26 cellular contexts compared by ENCODE assay signal in genomic region chr12:21850419-21850818, GRCh38.
"Had no signal": no experiment of that assay in that cellular context is flagged by ENCODE, and none has a peak within 500 bp of the region (broad histone marks: within the 10 kb centered on the region; RNA-seq: fewer than 3 reads in every experiment).

No MANE protein-coding gene starts in this region.

- ATAC-seq: activated CD4-positive, CD25-positive, alpha-beta regulatory T cell treated with anti-CD3 and anti-CD28 coated beads, Interleukin-2, amount 50 U/mL, for 24 hours; activated CD8-positive, alpha-beta T cell treated with anti-CD3 and anti-CD28 coated beads, Interleukin-2, amount 10 ng/mL, durations not matched to agents 7 days and 5 days; body of pancreas; K562; Panc1 had no signal

- H3K4me3 Mint-ChIP-seq: activated CD8-positive, alpha-beta T cell treated with anti-CD3 and anti-CD28 coated beads, Interleukin-2, amount 10 ng/mL, durations not matched to agents 7 days and 5 days; activated naive CD8-positive, alpha-beta T cell treated with anti-CD3 and anti-CD28 coated beads, Interleukin-2, amount 10 ng/mL, durations not matched to agents 7 days and 5 days; T-helper 1 cell treated with Interleukin-12 subunit alpha and Interleukin-12 subunit beta and Interleukin-4 antibody, amounts not matched to agents 30 μg/mL and 1 μg/mL, for 36 hours had no signal

- H3K4me1 Mint-ChIP-seq: activated naive CD8-positive, alpha-beta T cell treated with anti-CD3 and anti-CD28 coated beads, Interleukin-2, amount 10 ng/mL, durations not matched to agents 7 days and 5 days had no signal

- H3K27ac Mint-ChIP-seq: activated CD8-positive, alpha-beta T cell treated with anti-CD3 and anti-CD28 coated beads, Interleukin-2, amount 10 ng/mL, durations not matched to agents 7 days and 5 days; activated naive CD8-positive, alpha-beta T cell treated with anti-CD3 and anti-CD28 coated beads, Interleukin-2, amount 10 ng/mL, durations not matched to agents 7 days and 5 days; T-helper 1 cell treated with Interleukin-12 subunit alpha and Interleukin-12 subunit beta and Interleukin-4 antibody, amounts not matched to agents 30 μg/mL and 1 μg/mL, for 36 hours had no signal

- H3K36me3 ChIP-seq: ascending aorta had no signal

- H3K9me3 ChIP-seq: ascending aorta, body of pancreas had no signal

- H3K9me3 Mint-ChIP-seq: activated naive CD8-positive, alpha-beta T cell treated with anti-CD3 and anti-CD28 coated beads, Interleukin-2, amount 10 ng/mL, durations not matched to agents 7 days and 5 days; T-helper 1 cell treated with Interleukin-12 subunit alpha and Interleukin-12 subunit beta and Interleukin-4 antibody, amounts not matched to agents 30 μg/mL and 1 μg/mL, for 36 hours had no signal

- H3K36me3 Mint-ChIP-seq: activated naive CD8-positive, alpha-beta T cell treated with anti-CD3 and anti-CD28 coated beads, Interleukin-2, amount 10 ng/mL, durations not matched to agents 7 days and 5 days had no signal

- H3K4me1 ChIP-seq: body of pancreas had no signal

- H3K4me3 ChIP-seq: ascending aorta, body of pancreas, K562 had no signal

- H3K27ac ChIP-seq: ascending aorta, body of pancreas, RWPE1 had no signal

- H3K27me3 ChIP-seq: ascending aorta, body of pancreas had no signal

- DNase-seq: activated CD4-positive, alpha-beta T cell treated with anti-CD3 and anti-CD28 coated beads for 48 hours; activated CD4-positive, alpha-beta T cell treated with anti-CD3 and anti-CD28 coated beads, Interleukin-2, amount 50 U/mL, for 4 hours; activated CD8-positive, alpha-beta memory T cell treated with anti-CD3 and anti-CD28 coated beads, Interleukin-2, amount 50 U/mL, for 48 hours; activated CD8-positive, alpha-beta T cell treated with anti-CD3 and anti-CD28 coated beads, Interleukin-2, amount 10 ng/mL, durations not matched to agents 7 days and 5 days; activated naive CD4-positive, alpha-beta T cell treated with anti-CD3 and anti-CD28 coated beads, Interleukin-2, amount 50 U/mL, for 16 hours; activated naive CD8-positive, alpha-beta T cell treated with anti-CD3 and anti-CD28 coated beads, Interleukin-2, amount 10 ng/mL, durations not matched to agents 7 days and 5 days; activated T-cell treated with anti-CD3 and anti-CD28 coated beads, Interleukin-2, amount 50 U/mL, for 1 hour; body of pancreas; Karpas-422; MM.1S; NCI-H1436; NCI-H187; NCI-H2081; NCI-H2171; NCI-H345; NCI-H510A; NCI-H69; NK-92 treated with Interleukin-12 subunit alpha and Interleukin-12 subunit beta, amount 100 ng/mL, for 24 hours; OCI-M1; SHP77 treated with DMSO at 0.1 percent for 48 hours had no signal
